1 cellular context compared by ENCODE assay signal in genomic region chr2:108583903-108584520, GRCh38.
A peak's percentile ranks its signal among the peaks of the same experiment; 100 is the strongest.
TF ChIP-seq lines count a peak whose summit lies in the region.

No MANE protein-coding gene starts in this region.

TF ChIP-seq in HepG2, 621 proteins besides CTCF, POLR2A, EP300 and RAD21 (continued from another document and continues in another):
- no peak for TF ChIP-seq ZNF318 (CRISPR knock-in tag; IDR thresholded peaks at IDR 0.05)
- TF ChIP-seq HOXA5 (CRISPR knock-in tag; IDR thresholded peaks at IDR 0.05): no peak
- TF ChIP-seq SAP130 (CRISPR knock-in tag; IDR thresholded peaks at IDR 0.05; ENCODE audit: low read depth): 0 out of 2 replicates have a peak, but pooled peaks have one; percentile 26
- TF ChIP-seq BHLHE40 (IDR thresholded peaks at IDR 0.05; ENCODE audit: low read length): no peak
- peak; percentile 44; the same call in 1 of the 2 replicates for TF ChIP-seq RXRB (CRISPR knock-in tag; IDR thresholded peaks at IDR 0.05; ENCODE audit: borderline replicate concordance)
- 0 out of 2 replicates have a peak, but pooled peaks have one; percentile 35 for TF ChIP-seq ZNF501 (CRISPR knock-in tag; IDR thresholded peaks at IDR 0.05)
- no peak for TF ChIP-seq ZNF101 (CRISPR knock-in tag; IDR thresholded peaks at IDR 0.05; ENCODE audit: borderline replicate concordance, low read depth)
- 0 out of 2 replicates have a peak, but pooled peaks have one; percentile 52 for TF ChIP-seq ZNF572 (CRISPR knock-in tag; IDR thresholded peaks at IDR 0.05)
- TF ChIP-seq STAT6 (CRISPR knock-in tag; IDR thresholded peaks at IDR 0.05; ENCODE audit: borderline replicate concordance): no peak
- TF ChIP-seq ZNF782 (CRISPR knock-in tag; IDR thresholded peaks at IDR 0.05; ENCODE audit: borderline replicate concordance): no peak
- TF ChIP-seq MNT (IDR thresholded peaks at IDR 0.05): no peak
- no peak for TF ChIP-seq SP4 (CRISPR knock-in tag; IDR thresholded peaks at IDR 0.05)
- TF ChIP-seq SMC3 (IDR thresholded peaks at IDR 0.05; ENCODE audit: low read length): peak; percentile 98
- TF ChIP-seq ZNF235 (CRISPR knock-in tag; IDR thresholded peaks at IDR 0.05; ENCODE audit: borderline replicate concordance): no peak
- no peak for TF ChIP-seq ZBTB34 (CRISPR knock-in tag; IDR thresholded peaks at IDR 0.05)
- no peak for TF ChIP-seq U2AF1 (optimal IDR thresholded peaks at IDR 0.05; ENCODE audit: low read depth, low read length)
- no peak for TF ChIP-seq PATZ1 (CRISPR knock-in tag; IDR thresholded peaks at IDR 0.05)
- TF ChIP-seq HNF1A (IDR thresholded peaks at IDR 0.05; ENCODE audit: low read depth): no peak
- TF ChIP-seq HNF1A (CRISPR knock-in tag; IDR thresholded peaks at IDR 0.05; ENCODE audit: borderline replicate concordance): no peak
- TF ChIP-seq ZNF350 (CRISPR knock-in tag; IDR thresholded peaks at IDR 0.05; ENCODE audit: borderline replicate concordance, low read depth): peak; percentile 47
- no peak for TF ChIP-seq ZNF430 (CRISPR knock-in tag; IDR thresholded peaks at IDR 0.05)
- TF ChIP-seq ETV6 (CRISPR knock-in tag; conservative IDR thresholded peaks at IDR 0.05): no peak
- no peak for TF ChIP-seq NR2F6 (IDR thresholded peaks at IDR 0.05)
- TF ChIP-seq NR2F6 (CRISPR knock-in tag; IDR thresholded peaks at IDR 0.05): 0 out of 2 replicates have a peak, but pooled peaks have one; percentile 40
- peak; percentile 18; the same call in 1 of the 2 replicates for TF ChIP-seq MXD4 (CRISPR knock-in tag; IDR thresholded peaks at IDR 0.05)
- TF ChIP-seq PAWR (CRISPR knock-in tag; IDR thresholded peaks at IDR 0.05; ENCODE audit: borderline replicate concordance): no peak
